8 cellular contexts compared by ENCODE assay signal in genomic region chr12:109458771-109459208, GRCh38. TPM values are rescaled to one million over a fixed set of nuclear protein-coding genes. Genes with fewer than 3 reads are reported as not detected.
A peak's percentile ranks its signal among the peaks of the same experiment; 100 is the strongest.
DNase-seq lines count a peak whose midpoint lies in the region; ATAC-seq and TF ChIP-seq lines count a peak whose summit lies in the region.
"Had no signal": no experiment of that assay in that cellular context is flagged by ENCODE, and none has a peak within 500 bp of the region (broad histone marks: within the 10 kb centered on the region; RNA-seq: fewer than 3 reads in every experiment).

No MANE protein-coding gene starts in this region.

- no peak for TF ChIP-seq POLR2A in GM18505 (IDR thresholded peaks at IDR 0.05; ENCODE audit: borderline replicate concordance, extremely low read depth, insufficient read depth, insufficient read length)

- H3K4me3 ChIP-seq in HUES48 (ENCODE audit: low read depth, low read length) (peak overlapping the region; percentile 46), skeletal muscle tissue (ENCODE audit: low read length in 3 of 3) (no peak overlapping the region)

- peaks cover 73% of the 10 kb centered on the region for H3K36me3 Mint-ChIP-seq in activated T-helper 17 cell treated with anti-CD3 and anti-CD28 coated beads, Interleukin-2, amount 50 U/mL, for 72 hours (ENCODE audit: low read depth)

- H3K4me1 ChIP-seq in HUES48 (ENCODE audit: control insufficient read depth, insufficient read depth, low read length), result peaks cover 67% of the 10 kb centered on the region
- peaks cover 45 to 47% (median 46%) of the 10 kb centered on the region in 3 donors for H3K4me1 ChIP-seq in skeletal muscle tissue (ENCODE audit: control insufficient read depth in 3 of 3, insufficient read depth in 3 of 3, low read length in 3 of 3)

- H3K27ac Mint-ChIP-seq in activated T-helper 17 cell treated with anti-CD3 and anti-CD28 coated beads, Interleukin-2, amount 50 U/mL, for 72 hours, result peak overlapping the region; percentile 91

- H3K36me3 ChIP-seq in HUES48 (ENCODE audit: control insufficient read depth, insufficient read depth, low read length) (peaks cover 41% of the 10 kb centered on the region), skeletal muscle tissue (ENCODE audit: control insufficient read depth in 3 of 3, insufficient read depth in 3 of 3, low read length in 3 of 3) (peaks cover 35 to 52% (median 45%) of the 10 kb centered on the region in 3 donors)

- H3K9me3 ChIP-seq in HUES48 (ENCODE audit: control insufficient read depth, insufficient read depth, low read length) (no peaks in the 10 kb centered on the region), skeletal muscle tissue (ENCODE audit: control insufficient read depth in 3 of 3, low read length in 3 of 3) (no peaks in the 10 kb centered on the region)

- H3K4me1 Mint-ChIP-seq in activated T-helper 17 cell treated with anti-CD3 and anti-CD28 coated beads, Interleukin-2, amount 50 U/mL, for 72 hours, result peaks cover 27% of the 10 kb centered on the region

- no peaks in the 10 kb centered on the region for H3K27me3 Mint-ChIP-seq in activated T-helper 17 cell treated with anti-CD3 and anti-CD28 coated beads, Interleukin-2, amount 50 U/mL, for 72 hours

- H3K27me3 ChIP-seq in HUES48 (ENCODE audit: control insufficient read depth, insufficient read depth, low read length) (no peaks in the 10 kb centered on the region), skeletal muscle tissue (ENCODE audit: control insufficient read depth in 3 of 3, insufficient read depth in 3 of 3, low read length in 3 of 3) (no peaks in the 10 kb centered on the region)

- no peak overlapping the region for H3K4me3 Mint-ChIP-seq in activated T-helper 17 cell treated with anti-CD3 and anti-CD28 coated beads, Interleukin-2, amount 50 U/mL, for 72 hours

- no peak for ATAC-seq in activated T-helper 17 cell treated with anti-CD3 and anti-CD28 coated beads, Interleukin-2, amount 50 U/mL, for 72 hours (replicated peaks)
- ATAC-seq in GM18505 (IDR thresholded peaks at IDR 0.05; ENCODE audit: unreplicated experiment), result no peak

- DNase-seq in iPS DF 19.7 (ENCODE audit: low read depth, low spot score), result peak; percentile 90
- no peak for DNase-seq in stimulated activated CD4-positive, alpha-beta T cell treated with anti-CD3 and anti-CD28 coated beads, Interleukin-4, amount 100 ng/mL, for 24 hours
- DNase-seq in stimulated activated CD4-positive, alpha-beta T cell treated with anti-CD3 and anti-CD28 coated beads, Interleukin-2, amount 100 ng/mL, for 48 hours, result no peak
- DNase-seq: NCI-H82 had no signal

- H3K9me3 Mint-ChIP-seq in activated T-helper 17 cell treated with anti-CD3 and anti-CD28 coated beads, Interleukin-2, amount 50 U/mL, for 72 hours, result no peaks in the 10 kb centered on the region

- H3K27ac ChIP-seq in HUES48 (ENCODE audit: low read depth, low read length) (peak overlapping the region; percentile 97), skeletal muscle tissue (ENCODE audit: low read depth, low read length) (peak overlapping the region; percentile 45)

- H3K9ac ChIP-seq in HUES48 (ENCODE audit: low read depth, low read length) (peak overlapping the region; percentile 73), skeletal muscle tissue (ENCODE audit: low read depth in 1 of 3, low read length in 3 of 3) (no peak overlapping the region)

RNA-seq across cellular contexts. Expression of gene KCTD10, which starts 18.3 kb away (rescaled TPM):
- total RNA-seq in activated T-helper 17 cell treated with anti-CD3 and anti-CD28 coated beads, Interleukin-2, amount 50 U/mL, for 72 hours, result 10 to 100 TPM; 50.8 to 70.6 TPM
- total RNA-seq in skeletal muscle tissue, result 24.0 TPM

RNA-seq across cellular contexts. Expression of gene UBE3B, which starts 18.6 kb away (rescaled TPM):
- 10 to 100 TPM; 36.4 to 42.3 TPM for total RNA-seq in activated T-helper 17 cell treated with anti-CD3 and anti-CD28 coated beads, Interleukin-2, amount 50 U/mL, for 72 hours
- 21.4 TPM for total RNA-seq in skeletal muscle tissue
